ENCODE assay signal across 17 cellular contexts in the genomic region with DNA sequence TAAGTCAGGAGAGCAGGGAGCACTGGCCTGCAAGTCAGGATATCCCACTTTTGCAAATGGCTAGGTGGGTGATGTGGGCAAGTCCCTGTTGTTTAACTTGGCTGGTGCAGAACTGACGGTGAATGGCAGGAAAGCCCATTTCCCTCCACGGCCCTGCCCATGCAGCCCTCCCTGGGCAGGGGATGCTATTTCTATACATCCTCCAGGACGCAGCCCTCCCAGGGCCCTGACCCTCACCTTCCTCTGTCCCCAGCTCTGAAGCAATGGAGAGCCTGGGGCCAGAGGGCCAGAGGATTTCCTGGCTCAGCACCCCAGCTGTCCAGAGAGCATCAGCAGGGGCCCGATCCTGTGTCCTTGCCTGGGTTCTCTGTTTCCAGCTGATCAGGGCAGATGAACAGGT.
DNase-seq lines count a peak whose midpoint lies in the region; ATAC-seq and TF ChIP-seq lines count a peak whose summit lies in the region.
"Had no signal": no experiment of that assay in that cellular context is flagged by ENCODE, and none has a peak within 500 bp of the region (broad histone marks: within the 10 kb centered on the region; RNA-seq: fewer than 3 reads in every experiment).

No MANE protein-coding gene starts in this region.

- ATAC-seq in esophagus mucosa (peak; percentile 47), right cardiac atrium (peak; percentile 15 to 72), GM18907 (IDR thresholded peaks at IDR 0.05; ENCODE audit: unreplicated experiment) (no peak), GM21447 (IDR thresholded peaks at IDR 0.05; ENCODE audit: unreplicated experiment) (no peak)
- ATAC-seq: A549, HCT116 had no signal

- H3K36me3 ChIP-seq in WERI-Rb-1 (no peaks in the 10 kb centered on the region), stomach (no peaks in the 10 kb centered on the region)
- H3K36me3 ChIP-seq: BLaER1 treated with 17β-estradiol and CSF1 and Interleukin-3, amounts not matched to agents 10 nM and 100 nM had no signal

- H3K4me3 ChIP-seq in WERI-Rb-1 (ENCODE audit: low read depth, low read length) (no peak overlapping the region), right cardiac atrium (ENCODE audit: low read length) (no peak overlapping the region), stomach (no peak overlapping the region)
- H3K4me3 ChIP-seq: A549; BLaER1 treated with 17β-estradiol and CSF1 and Interleukin-3, amounts not matched to agents 10 nM and 100 nM; GM23248 had no signal

- TF ChIP-seq EP300 in stomach (IDR thresholded peaks at IDR 0.05), result no peak

- peaks cover 16% of the 10 kb centered on the region for H3K4me1 ChIP-seq in right cardiac atrium (ENCODE audit: control insufficient read depth, insufficient read depth, low read length)
- peaks cover 0 to 30% (median 10%) of the 10 kb centered on the region in 4 donors for H3K4me1 ChIP-seq in stomach
- H3K4me1 ChIP-seq: A549 had no signal

- TF ChIP-seq CTCF in WERI-Rb-1 (IDR thresholded peaks at IDR 0.05; ENCODE audit: low read depth, low read length) (no peak), stomach (IDR thresholded peaks at IDR 0.05) (no peak)

- H3K27ac ChIP-seq in WERI-Rb-1 (no peak overlapping the region; the same call in 1 of the 2 replicates), right cardiac atrium (ENCODE audit: low read length) (peak overlapping the region; percentile 55), stomach (peak overlapping the region in 3 of 5 donors; percentile 27 to 36 (median 32))
- H3K27ac ChIP-seq: A549; BLaER1 treated with 17β-estradiol and CSF1 and Interleukin-3, amounts not matched to agents 10 nM and 100 nM; GM23248 had no signal

- 73% methylated on average over 4 of the region's 4 CpGs for WGBS in right cardiac atrium
- 80 to 94% (median 88%) methylated on average over 3 to 4 of the region's 4 CpGs for WGBS in stomach, 5 donors

- H3K27me3 ChIP-seq in WERI-Rb-1 (ENCODE audit: insufficient read depth, low read depth, severe bottlenecking), result no peaks in the 10 kb centered on the region
- no peaks in the 10 kb centered on the region for H3K27me3 ChIP-seq in right cardiac atrium (ENCODE audit: control insufficient read depth, insufficient read depth)
- H3K27me3 ChIP-seq in stomach, result no peaks in the 10 kb centered on the region
- H3K27me3 ChIP-seq: BLaER1 treated with 17β-estradiol and CSF1 and Interleukin-3, amounts not matched to agents 10 nM and 100 nM had no signal

- TF ChIP-seq POLR2A in stomach (IDR thresholded peaks at IDR 0.05), result no peak

- intact Hi-C loops in right cardiac atrium (cut with DNase I) (loop anchor here in 1 of 4 donors (10.0 kb wide), 1 partner anchor 57 kb away; no protein-coding TSS in a partner anchor), stomach (cut with DNase I; ENCODE audit: low total_unique reads) (no loop called here)

- DNase-seq in WERI-Rb-1 (peak; percentile 38), right cardiac atrium (peak in 2 of 3 donors; percentile 32 to 65), stomach (no peak), retina (no peak)
- DNase-seq: CD8-positive, alpha-beta memory T cell; DMS79 treated with DMSO at 0.1 percent for 48 hours; NCI-H1105 treated with DMSO at 0.1 percent for 48 hours; NCI-H1694 treated with DMSO at 0.1 percent for 48 hours; NCI-H2107; NCI-H526 treated with DMSO at 0.1 percent for 48 hours had no signal

- no peaks in the 10 kb centered on the region for H3K9me3 ChIP-seq in WERI-Rb-1 (ENCODE audit: severe bottlenecking)
- H3K9me3 ChIP-seq in right cardiac atrium (ENCODE audit: control insufficient read depth, low read length), result no peaks in the 10 kb centered on the region
- peaks cover 0 to 5% (median 0%) of the 10 kb centered on the region in 4 donors for H3K9me3 ChIP-seq in stomach

Comparison
In these comparisons a context has a peak if more than half of its experiments do, and no peak if none do; other contexts are left out.
1. DNase-seq: peak in WERI-Rb-1 (single experiment) and right cardiac atrium (2 of 3); none in stomach (single experiment) and retina (single experiment).
2. ATAC-seq: peak in esophagus mucosa (single experiment) and right cardiac atrium (2 of 2); none in GM18907 (single experiment) and GM21447 (single experiment).